In genomic region chr1:94522304-94522703, GRCh38 we compare ENCODE assay signal across 8 cellular contexts. TPM values are rescaled to one million over a fixed set of nuclear protein-coding genes. Genes with fewer than 3 reads are reported as not detected.
DNase-seq lines count a peak whose midpoint lies in the region; ATAC-seq and TF ChIP-seq lines count a peak whose summit lies in the region.

No MANE protein-coding gene starts in this region.

- H3K36me3 ChIP-seq in GM23338 (ENCODE audit: insufficient read depth) (no peaks in the 10 kb centered on the region), left ventricle myocardium inferior (peaks cover 16% of the 10 kb centered on the region), upper lobe of right lung (peaks cover 22% of the 10 kb centered on the region)

- H3K9me3 ChIP-seq in left ventricle myocardium inferior (replicated peaks) (no peaks in the 10 kb centered on the region), upper lobe of right lung (no peaks in the 10 kb centered on the region)

- no peaks in the 10 kb centered on the region for H3K36me3 Mint-ChIP-seq in GM23338 (ENCODE audit: low read depth)
- H3K36me3 Mint-ChIP-seq in activated CD4-positive, alpha-beta T cell treated with anti-CD3 and anti-CD28 coated beads for 36 hours (ENCODE audit: low read depth), result peaks cover 2% of the 10 kb centered on the region

- H3K9me3 Mint-ChIP-seq in GM23338, result no peaks in the 10 kb centered on the region
- H3K9me3 Mint-ChIP-seq in activated CD4-positive, alpha-beta T cell treated with anti-CD3 and anti-CD28 coated beads for 36 hours (ENCODE audit: low read depth), result no peaks in the 10 kb centered on the region

- H3F3A ChIP-seq in GM23338 (replicated peaks; ENCODE audit: low read depth), result no peaks in the 10 kb centered on the region

- H3K4me2 ChIP-seq in GM23338, result no peak overlapping the region

- DNase-seq in A172 (ENCODE audit: low spot score) (peak; percentile 70), GM23338 (ENCODE audit: low spot score) (peak; percentile 78), SHP77 treated with DMSO at 0.1 percent for 48 hours (lab: John Stamatoyannopoulos, UW) (peak; percentile 62), left ventricle myocardium inferior (no peak), upper lobe of right lung (no peak), cerebellum (ENCODE audit: low spot score) (no peak)
- DNase-seq in activated CD4-positive, alpha-beta T cell treated with anti-CD3 and anti-CD28 coated beads for 36 hours, result no peak

- H2AFZ ChIP-seq in GM23338, result no peak overlapping the region

- no peaks in the 10 kb centered on the region for H3K27me3 Mint-ChIP-seq in GM23338 (ENCODE audit: insufficient read depth, low read depth, poor library complexity)
- H3K27me3 Mint-ChIP-seq in activated CD4-positive, alpha-beta T cell treated with anti-CD3 and anti-CD28 coated beads for 36 hours, result no peaks in the 10 kb centered on the region

- POLR2A ChIA-PET in activated CD4-positive, alpha-beta T cell treated with anti-CD3 and anti-CD28 coated beads for 36 hours (lab: Charles Lee), result no interaction called here

- H3K9me2 ChIP-seq in GM23338 (ENCODE audit: insufficient read depth), result no peaks in the 10 kb centered on the region

- H3K4me1 ChIP-seq in GM23338 (ENCODE audit: insufficient read depth), result peaks cover 16% of the 10 kb centered on the region
- peaks cover 3% of the 10 kb centered on the region for H3K4me1 ChIP-seq in left ventricle myocardium inferior
- H3K4me1 ChIP-seq in upper lobe of right lung, result no peaks in the 10 kb centered on the region

- H4K20me1 ChIP-seq in GM23338 (replicated peaks; ENCODE audit: insufficient read depth), result no peaks in the 10 kb centered on the region

- intact Hi-C loops in left ventricle myocardium inferior (cut with micrococcal nuclease) (loop anchor here (5.0 kb wide), 1 partner anchor 280 kb away; no protein-coding TSS in a partner anchor), upper lobe of right lung (cut with DNase I) (no loop called here)
- intact Hi-C loops in activated CD4-positive, alpha-beta T cell treated with anti-CD3 and anti-CD28 coated beads for 36 hours (cut with DNase I, micrococcal nuclease), result loop anchor here in 1 of 2 experiments (10.0 kb wide), 1 partner anchor 282 kb away; no protein-coding TSS in a partner anchor

- H3K27me3 ChIP-seq in GM23338 (ENCODE audit: insufficient read depth) (no peaks in the 10 kb centered on the region), left ventricle myocardium inferior (ENCODE audit: low read depth) (no peaks in the 10 kb centered on the region), upper lobe of right lung (no peaks in the 10 kb centered on the region)

- ATAC-seq in GM23338 (peak; percentile 62), upper lobe of right lung (peak; percentile 66), GM18861 (IDR thresholded peaks at IDR 0.05; ENCODE audit: unreplicated experiment) (no peak)
- no peak for ATAC-seq in activated CD4-positive, alpha-beta T cell treated with anti-CD3 and anti-CD28 coated beads for 36 hours

- H3K4me3 Mint-ChIP-seq in GM23338, result no peak overlapping the region
- H3K4me3 Mint-ChIP-seq in activated CD4-positive, alpha-beta T cell treated with anti-CD3 and anti-CD28 coated beads for 36 hours, result no peak overlapping the region

- peaks cover 14% of the 10 kb centered on the region; the same call in 2 of the 3 replicates for H3K4me1 Mint-ChIP-seq in GM23338
- no peaks in the 10 kb centered on the region for H3K4me1 Mint-ChIP-seq in activated CD4-positive, alpha-beta T cell treated with anti-CD3 and anti-CD28 coated beads for 36 hours

- TF ChIP-seq CTCF in GM23338 (conservative IDR thresholded peaks at IDR 0.05; ENCODE audit: low read depth in 2 of 2) (peak; percentile 79 to 81), left ventricle myocardium inferior (IDR thresholded peaks at IDR 0.05; ENCODE audit: borderline replicate concordance) (peak; percentile 62), upper lobe of right lung (IDR thresholded peaks at IDR 0.05) (peak; percentile 50)

- no peaks in the 10 kb centered on the region for H3K79me2 ChIP-seq in GM23338 (replicated peaks; ENCODE audit: insufficient read depth)

- CTCF ChIA-PET in activated CD4-positive, alpha-beta T cell treated with anti-CD3 and anti-CD28 coated beads for 36 hours (lab: Charles Lee), result interaction anchor here (1.2 kb wide), 1 partner anchor 282 kb away, joined by 3 read pairs; no protein-coding TSS in a partner anchor

- H3K4me3 ChIP-seq in GM23338 (no peak overlapping the region), left ventricle myocardium inferior (no peak overlapping the region), upper lobe of right lung (no peak overlapping the region)

- no peak overlapping the region for H3K27ac ChIP-seq in GM23338 (ENCODE audit: low read depth)
- H3K27ac ChIP-seq in left ventricle myocardium inferior (replicated peaks), result no peak overlapping the region
- no peak overlapping the region for H3K27ac ChIP-seq in upper lobe of right lung

- H3K27ac Mint-ChIP-seq in GM23338, result no peak overlapping the region
- H3K27ac Mint-ChIP-seq in activated CD4-positive, alpha-beta T cell treated with anti-CD3 and anti-CD28 coated beads for 36 hours, result no peak overlapping the region

TF ChIP-seq in GM23338, 12 proteins besides CTCF, POLR2A, EP300 and RAD21 (continues in another document):
- TF ChIP-seq NANOG (IDR thresholded peaks at IDR 0.05; ENCODE audit: borderline replicate concordance) (no peak), CREB1 (CRISPR knock-in tag; IDR thresholded peaks at IDR 0.05; ENCODE audit: low read depth) (no peak), EZH2 (IDR thresholded peaks at IDR 0.05; ENCODE audit: low read depth, unreplicated experiment) (no peak), JUNB (IDR thresholded peaks at IDR 0.05; ENCODE audit: unreplicated experiment) (no peak), STAT1 (IDR thresholded peaks at IDR 0.05; ENCODE audit: unreplicated experiment) (no peak), REST (IDR thresholded peaks at IDR 0.05; ENCODE audit: unreplicated experiment) (no peak), ZNF114 (CRISPR knock-in tag; IDR thresholded peaks at IDR 0.05) (no peak)
- TF ChIP-seq, protein P1, sequence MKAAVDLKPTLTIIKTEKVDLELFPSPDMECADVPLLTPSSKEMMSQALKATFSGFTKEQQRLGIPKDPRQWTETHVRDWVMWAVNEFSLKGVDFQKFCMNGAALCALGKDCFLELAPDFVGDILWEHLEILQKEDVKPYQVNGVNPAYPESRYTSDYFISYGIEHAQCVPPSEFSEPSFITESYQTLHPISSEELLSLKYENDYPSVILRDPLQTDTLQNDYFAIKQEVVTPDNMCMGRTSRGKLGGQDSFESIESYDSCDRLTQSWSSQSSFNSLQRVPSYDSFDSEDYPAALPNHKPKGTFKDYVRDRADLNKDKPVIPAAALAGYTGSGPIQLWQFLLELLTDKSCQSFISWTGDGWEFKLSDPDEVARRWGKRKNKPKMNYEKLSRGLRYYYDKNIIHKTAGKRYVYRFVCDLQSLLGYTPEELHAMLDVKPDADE (IDR thresholded peaks at IDR 0.05), result no peak

RNA-seq across cellular contexts. Expression of gene F3, which starts 19.3 kb away (rescaled TPM):
- 79.2 and 79.3 TPM in 2 replicates for total RNA-seq in A172 (2014; rRNA removed; shearing (Covaris generic))
- 5.1 and 9.7 TPM in 2 replicates for total RNA-seq in GM23338 (2014; rRNA removed; shearing (Covaris generic))
- polyA plus RNA-seq in GM23338 (2016; fragmentation: Nextera tagmentation; extraction: Ambion mirVana), result 6.9 and 7.8 TPM in 2 replicates
- total RNA-seq in left ventricle myocardium inferior (50.8 TPM), upper lobe of right lung (113 TPM), cerebellum (9.6 TPM)
- total RNA-seq in activated CD4-positive, alpha-beta T cell treated with anti-CD3 and anti-CD28 coated beads for 36 hours, result under 1 TPM in 1 of 2 experiments, not detected in 1; 0.07 TPM

Comparison
In these comparisons a context has a peak if more than half of its experiments do, and no peak if none do; other contexts are left out.
1. DNase-seq: peak in A172 (single experiment), GM23338 (single experiment) and SHP77 treated with DMSO at 0.1 percent for 48 hours (single experiment); none in left ventricle myocardium inferior (single experiment), upper lobe of right lung (single experiment), activated CD4-positive, alpha-beta T cell treated with anti-CD3 and anti-CD28 coated beads for 36 hours (single experiment) and cerebellum (single experiment).
2. ATAC-seq: peak in GM23338 (single experiment) and upper lobe of right lung (single experiment); none in activated CD4-positive, alpha-beta T cell treated with anti-CD3 and anti-CD28 coated beads for 36 hours (single experiment) and GM18861 (single experiment).
3. Peak in every context shown above with its lines, with median percentiles within 50 percentile points of each other: CTCF ChIP-seq.